ENCODE assay signal across 20 cellular contexts in the genomic region with DNA sequence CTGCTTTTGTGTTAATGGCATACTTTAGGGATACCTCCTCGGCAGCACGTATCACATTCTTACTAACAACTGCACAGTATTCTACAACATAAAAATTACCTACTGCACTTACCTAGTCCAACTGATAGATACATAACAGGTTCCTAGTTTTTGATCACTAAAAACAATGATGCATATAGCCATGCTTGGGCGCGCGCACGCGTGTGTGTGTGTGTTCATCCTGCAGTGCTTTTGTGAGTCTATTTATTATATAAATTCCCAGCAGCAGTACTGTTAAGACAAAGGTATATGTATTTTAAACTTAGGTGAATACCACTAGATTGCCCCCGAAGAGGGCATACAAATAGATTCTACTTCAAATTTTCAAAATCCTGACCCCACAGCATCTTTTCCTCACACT.
"Had no signal": no experiment of that assay in that cellular context is flagged by ENCODE, and none has a peak within 500 bp of the region (broad histone marks: within the 10 kb centered on the region; RNA-seq: fewer than 3 reads in every experiment).

No MANE protein-coding gene starts in this region.

- DNase-seq: KBM-7, MG63, NCI-H1092, NCI-H1105 treated with DMSO at 0.1 percent for 48 hours, NCI-H1417 treated with DMSO at 0.1 percent for 48 hours, NCI-H146, NCI-H1694 treated with DMSO at 0.1 percent for 48 hours, NCI-H1930, NCI-H2081, NCI-H2107, NCI-H226, NCI-H446, NCI-H510A, NCI-H524 treated with DMSO at 0.1 percent for 48 hours, NCI-H69, NCI-H774, Right ventricle myocardium superior, RPMI8226, SIG-M5, SW 1271 had no signal
